ENCODE assay signal across 9 cellular contexts in the genomic region with DNA sequence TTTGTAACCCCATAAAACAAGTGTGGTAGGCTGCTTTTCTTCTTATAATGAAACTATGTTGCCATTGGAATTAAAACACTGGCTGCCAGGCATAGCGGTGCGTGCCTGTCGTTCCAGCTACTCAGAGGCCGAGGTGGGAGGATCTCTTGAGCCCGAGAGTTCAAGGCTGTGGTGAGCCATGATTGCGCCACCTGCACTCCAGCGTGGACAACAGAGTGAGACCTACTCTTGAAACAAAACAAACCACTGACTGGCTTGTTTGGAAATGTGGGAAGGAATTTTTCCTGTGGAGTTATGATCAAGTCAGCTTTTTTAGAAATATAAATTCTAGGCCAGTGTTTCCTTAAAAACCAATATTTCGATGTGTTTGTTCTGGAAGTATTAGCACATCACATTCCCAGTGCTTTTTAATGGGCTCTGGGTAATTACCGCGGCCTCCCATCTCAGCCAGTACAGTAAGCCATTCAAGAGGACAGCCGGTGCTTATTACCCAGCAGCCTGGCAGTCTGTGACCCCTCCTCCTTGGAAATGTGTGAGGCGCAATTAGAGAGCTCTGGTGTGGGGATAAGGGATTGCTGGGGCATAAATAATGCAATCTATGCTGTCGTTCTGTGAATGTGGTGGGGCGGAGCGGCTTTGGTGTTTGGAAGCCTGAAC. TPM values are rescaled to one million over a fixed set of nuclear protein-coding genes. Genes with fewer than 3 reads are reported as not detected.
DNase-seq lines count a peak whose midpoint lies in the region; ATAC-seq and TF ChIP-seq lines count a peak whose summit lies in the region.
"Had no signal": no experiment of that assay in that cellular context is flagged by ENCODE, and none has a peak within 500 bp of the region (broad histone marks: within the 10 kb centered on the region; RNA-seq: fewer than 3 reads in every experiment).

No MANE protein-coding gene starts in this region.

- no peak overlapping the region for H3K4me2 ChIP-seq in mesendoderm (ENCODE audit: low read length)

- H3K23ac ChIP-seq in mesendoderm (ENCODE audit: low read length), result no peak overlapping the region

- H2BK5ac ChIP-seq in mesendoderm (ENCODE audit: low read length), result no peak overlapping the region

- H3K4me1 ChIP-seq in mesendoderm (ENCODE audit: control insufficient read depth, low read depth, low read length), result peaks cover 2% of the 10 kb centered on the region

- H3K27me3 ChIP-seq in mesendoderm (ENCODE audit: insufficient read depth, low read length, poor library complexity), result no peaks in the 10 kb centered on the region

- no peak overlapping the region for H2BK120ac ChIP-seq in mesendoderm (ENCODE audit: low read depth, low read length)

- H3K79me1 ChIP-seq in mesendoderm (ENCODE audit: low read length), result peaks cover 6% of the 10 kb centered on the region

- H3K18ac ChIP-seq in mesendoderm (ENCODE audit: low read length), result no peak overlapping the region

- ATAC-seq in GM21515 (IDR thresholded peaks at IDR 0.05; ENCODE audit: unreplicated experiment) (no peak), HG02763 (IDR thresholded peaks at IDR 0.05; ENCODE audit: unreplicated experiment) (no peak)
- no peak for ATAC-seq in activated T-helper 17 cell treated with anti-CD3 and anti-CD28 coated beads, Interleukin-2, amount 50 U/mL, for 72 hours (replicated peaks)

- no peak for TF ChIP-seq CTCF in choroid plexus epithelial cell (conservative IDR thresholded peaks at IDR 0.05; ENCODE audit: low read depth, low read length)

- no peak overlapping the region for H3K9ac ChIP-seq in mesendoderm (ENCODE audit: low read length)

- H2BK15ac ChIP-seq in mesendoderm (replicated peaks; ENCODE audit: low read depth), result no peak overlapping the region

- H3K56ac ChIP-seq in mesendoderm (ENCODE audit: low read length), result no peak overlapping the region

- peaks cover 20% of the 10 kb centered on the region for H3K36me3 Mint-ChIP-seq in activated T-helper 17 cell treated with anti-CD3 and anti-CD28 coated beads, Interleukin-2, amount 50 U/mL, for 72 hours (ENCODE audit: low read depth)

- no peak overlapping the region for H4K8ac ChIP-seq in mesendoderm (ENCODE audit: low read depth, low read length)

- H3K27ac ChIP-seq in mesendoderm (ENCODE audit: low read depth, low read length), result no peak overlapping the region

- no peaks in the 10 kb centered on the region for H3K27me3 Mint-ChIP-seq in activated T-helper 17 cell treated with anti-CD3 and anti-CD28 coated beads, Interleukin-2, amount 50 U/mL, for 72 hours
- H3K27me3 Mint-ChIP-seq: central memory CD8-positive, alpha-beta T cell had no signal

- no peaks in the 10 kb centered on the region for H3K36me3 ChIP-seq in mesendoderm (ENCODE audit: control insufficient read depth, insufficient read depth, low read length)

- peaks cover 8% of the 10 kb centered on the region for H3K79me2 ChIP-seq in mesendoderm (ENCODE audit: control insufficient read depth, insufficient read depth, low read length)

- no peak overlapping the region for H3K27ac Mint-ChIP-seq in activated T-helper 17 cell treated with anti-CD3 and anti-CD28 coated beads, Interleukin-2, amount 50 U/mL, for 72 hours

- no peak overlapping the region for H3K4ac ChIP-seq in mesendoderm (ENCODE audit: low read depth, low read length)

- no peak overlapping the region for H4K5ac ChIP-seq in mesendoderm (ENCODE audit: low read length)

- H3K4me1 Mint-ChIP-seq in activated T-helper 17 cell treated with anti-CD3 and anti-CD28 coated beads, Interleukin-2, amount 50 U/mL, for 72 hours, result peaks cover 29% of the 10 kb centered on the region

- H3K9me3 Mint-ChIP-seq in activated T-helper 17 cell treated with anti-CD3 and anti-CD28 coated beads, Interleukin-2, amount 50 U/mL, for 72 hours, result peaks cover 4% of the 10 kb centered on the region
- H3K9me3 Mint-ChIP-seq: central memory CD8-positive, alpha-beta T cell had no signal

- no peak overlapping the region for H3K4me3 Mint-ChIP-seq in activated T-helper 17 cell treated with anti-CD3 and anti-CD28 coated beads, Interleukin-2, amount 50 U/mL, for 72 hours
- H3K4me3 Mint-ChIP-seq: central memory CD8-positive, alpha-beta T cell had no signal

- no peak overlapping the region for H3K4me3 ChIP-seq in choroid plexus epithelial cell (ENCODE audit: low read depth, low read length)
- H3K4me3 ChIP-seq in mesendoderm (ENCODE audit: low read length), result no peak overlapping the region

- H2AK5ac ChIP-seq in mesendoderm (ENCODE audit: low read length), result no peak overlapping the region

- WGBS in mesendoderm (ENCODE audit: extremely low coverage, insufficient coverage, low lambda C conversion rate), result no CpG with 5 or more reads among the region's 15 CpGs

- peak; percentile 81 for DNase-seq in DMS 273 treated with DMSO at 0.1 percent for 48 hours (lab: John Stamatoyannopoulos, UW)
- DNase-seq in NCI-H2227 (lab: John Stamatoyannopoulos, UW; ENCODE audit: unreplicated experiment), result peak; percentile 90
- peak; percentile 98 for DNase-seq in choroid plexus epithelial cell (ENCODE audit: low read depth)
- DNase-seq in mesendoderm, result peak; percentile 61
- no peak for DNase-seq in T-helper 9 cell

RNA-seq across cellular contexts. Expression of a gene that starts 58.3 kb away (rescaled TPM):
- polyA plus RNA-seq in mesendoderm (2013, experiment 1 of 2), result 20.1 TPM
- polyA plus RNA-seq in mesendoderm (2013, experiment 2 of 2), result 19.9 TPM
- 10 to 100 TPM; 17.4 to 23.8 TPM for total RNA-seq in activated T-helper 17 cell treated with anti-CD3 and anti-CD28 coated beads, Interleukin-2, amount 50 U/mL, for 72 hours
